Comparison of ENCODE assay signal across 8 cellular contexts in the genomic region with DNA sequence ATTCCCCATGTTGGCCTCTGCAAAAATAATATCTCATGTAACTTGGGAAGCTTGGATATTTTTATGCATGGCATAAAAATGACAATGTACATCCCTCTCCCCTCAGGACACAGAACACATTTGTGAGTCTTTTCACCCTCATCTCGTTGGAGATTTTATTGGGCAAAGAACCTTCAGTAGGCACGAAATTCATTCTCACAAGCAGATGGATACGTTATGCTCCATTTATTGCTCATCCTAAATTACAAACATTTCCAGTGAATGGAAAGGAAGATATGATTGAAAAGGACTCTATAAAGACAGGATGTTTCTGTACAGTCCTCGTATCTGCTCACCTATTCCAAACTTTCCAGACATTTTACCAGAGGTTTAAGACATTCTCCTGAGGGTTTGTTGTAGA.
"Had no signal": no experiment of that assay in that cellular context is flagged by ENCODE, and none has a peak within 500 bp of the region (broad histone marks: within the 10 kb centered on the region; RNA-seq: fewer than 3 reads in every experiment).

No MANE protein-coding gene starts in this region.

- FAIRE-seq: HepG2, HTR-8/SVneo, K562 had no signal

- H3K27ac ChIP-seq: HL-60, KMS-11 had no signal

- DNase-seq: IMR-90, KBM-7, KG1 had no signal

- ATAC-seq: HepG2, K562 had no signal

- H3K4me3 ChIP-seq: K562 had no signal

- H3K4me2 ChIP-seq: KMS-11 had no signal
